Comparison of ENCODE assay signal across 11 cellular contexts in the genomic region with DNA sequence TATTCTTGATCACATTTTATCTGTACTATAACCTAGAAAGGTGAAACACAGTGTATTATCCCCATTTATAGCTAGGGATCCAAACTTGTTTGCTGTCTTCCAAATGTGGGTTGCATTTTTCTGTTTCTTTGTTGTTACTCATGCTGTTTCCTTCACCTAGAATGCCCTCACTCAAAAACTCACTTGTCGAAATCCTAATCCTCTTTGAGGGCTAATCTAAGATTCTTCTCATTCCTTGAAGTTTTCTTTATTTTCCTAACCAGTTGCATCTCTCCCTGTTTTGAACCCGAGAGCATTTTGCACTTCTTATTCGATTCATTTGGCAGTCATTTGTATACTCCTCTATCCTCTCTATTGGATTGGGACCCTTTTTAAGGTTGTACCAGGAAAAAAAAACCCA. TPM values are rescaled to one million over a fixed set of nuclear protein-coding genes. Genes with fewer than 3 reads are reported as not detected.
DNase-seq lines count a peak whose midpoint lies in the region; ATAC-seq and TF ChIP-seq lines count a peak whose summit lies in the region.
"Had no signal": no experiment of that assay in that cellular context is flagged by ENCODE, and none has a peak within 500 bp of the region (broad histone marks: within the 10 kb centered on the region; RNA-seq: fewer than 3 reads in every experiment).

No MANE protein-coding gene starts in this region.

- no peak overlapping the region for H3K27ac Mint-ChIP-seq in activated CD4-positive, alpha-beta T cell treated with anti-CD3 and anti-CD28 coated beads, Interleukin-2, amount 10 ng/mL, durations not matched to agents 24 days and 14 days

- intact Hi-C loops in activated CD4-positive, alpha-beta T cell treated with anti-CD3 and anti-CD28 coated beads, Interleukin-2, amount 10 ng/mL, durations not matched to agents 24 days and 14 days (cut with micrococcal nuclease): no loop called here
- intact Hi-C loops in ascending aorta (cut with DNase I) (no loop called here), right lobe of liver (cut with DNase I) (no loop called here)

- WGBS in right lobe of liver (ENCODE audit: insufficient coverage, low coverage, low lambda C conversion rate, missing lambda C conversion rate): 47% methylated on average over 3 of the region's 3 CpGs

- TF ChIP-seq CTCF in ascending aorta (IDR thresholded peaks at IDR 0.05) (no peak), right lobe of liver (IDR thresholded peaks at IDR 0.05) (no peak)

- H3K4me3 ChIP-seq in ascending aorta: peak overlapping the region; percentile 34 to 53
- no peak overlapping the region for H3K4me3 ChIP-seq in right lobe of liver

- peaks cover 13 to 58% of the 10 kb centered on the region in 2 donors for H3K4me1 ChIP-seq in ascending aorta
- H3K4me1 ChIP-seq in right lobe of liver: peaks cover 2 to 42% (median 16%) of the 10 kb centered on the region in 4 donors

- DNase-seq in activated CD4-positive, alpha-beta T cell treated with anti-CD3 and anti-CD28 coated beads, Interleukin-2, amount 10 ng/mL, durations not matched to agents 24 days and 14 days: no peak
- no peak for DNase-seq in activated CD4-positive, alpha-beta T cell treated with anti-CD3 and anti-CD28 coated beads for 1 hour
- DNase-seq in ascending aorta (ENCODE audit: low spot score in 2 of 2): no peak
- no peak for DNase-seq in right lobe of liver
- DNase-seq in substantia nigra (lab: John Stamatoyannopoulos, UW): no peak
- DNase-seq in CD1c-positive myeloid dendritic cell (ENCODE audit: extremely low spot score): no peak
- no peak for DNase-seq in NAMALWA (ENCODE audit: low spot score)
- DNase-seq in AG20443 (ENCODE audit: low spot score): no peak
- DNase-seq: amygdala, NCI-H748 treated with DMSO at 0.1 percent for 48 hours had no signal

- H3K36me3 Mint-ChIP-seq in activated CD4-positive, alpha-beta T cell treated with anti-CD3 and anti-CD28 coated beads, Interleukin-2, amount 10 ng/mL, durations not matched to agents 24 days and 14 days (ENCODE audit: low read depth): peaks cover 30% of the 10 kb centered on the region

- H3K27me3 ChIP-seq in ascending aorta (no peaks in the 10 kb centered on the region), right lobe of liver (no peaks in the 10 kb centered on the region)

- H3K27ac ChIP-seq in ascending aorta: peak overlapping the region; percentile 79 to 86
- peak overlapping the region; percentile 83 to 92 (median 90) for H3K27ac ChIP-seq in right lobe of liver
- H3K27ac ChIP-seq in substantia nigra (ENCODE audit: low read depth, low read length, poor library complexity, severe bottlenecking): peak overlapping the region; percentile 89

- H3K27me3 Mint-ChIP-seq in activated CD4-positive, alpha-beta T cell treated with anti-CD3 and anti-CD28 coated beads, Interleukin-2, amount 10 ng/mL, durations not matched to agents 24 days and 14 days: no peaks in the 10 kb centered on the region

- H3K9me3 ChIP-seq in ascending aorta (no peaks in the 10 kb centered on the region), right lobe of liver (no peaks in the 10 kb centered on the region)

- ATAC-seq in right lobe of liver: no peak

- peaks cover 48% of the 10 kb centered on the region for H3K4me1 Mint-ChIP-seq in activated CD4-positive, alpha-beta T cell treated with anti-CD3 and anti-CD28 coated beads, Interleukin-2, amount 10 ng/mL, durations not matched to agents 24 days and 14 days
- H3K4me1 Mint-ChIP-seq: neural crest cell had no signal

- TF ChIP-seq POLR2A in right lobe of liver (IDR thresholded peaks at IDR 0.05): no peak

- H3K4me3 Mint-ChIP-seq in activated CD4-positive, alpha-beta T cell treated with anti-CD3 and anti-CD28 coated beads, Interleukin-2, amount 10 ng/mL, durations not matched to agents 24 days and 14 days: peak overlapping the region; percentile 69
- H3K4me3 Mint-ChIP-seq: neural crest cell had no signal

- H3K36me3 ChIP-seq in ascending aorta: peaks cover 19 to 30% of the 10 kb centered on the region in 2 donors
- peaks cover 0 to 24% (median 9%) of the 10 kb centered on the region in 4 donors for H3K36me3 ChIP-seq in right lobe of liver

- H3K9me3 Mint-ChIP-seq in activated CD4-positive, alpha-beta T cell treated with anti-CD3 and anti-CD28 coated beads, Interleukin-2, amount 10 ng/mL, durations not matched to agents 24 days and 14 days: no peaks in the 10 kb centered on the region
- H3K9me3 Mint-ChIP-seq: neural crest cell had no signal

RNA-seq across cellular contexts. Expression of a gene that starts 9.6 kb away (rescaled TPM):
- total RNA-seq in activated CD4-positive, alpha-beta T cell treated with anti-CD3 and anti-CD28 coated beads, Interleukin-2, amount 10 ng/mL, durations not matched to agents 24 days and 14 days: 48.1 and 52.8 TPM in 2 replicates
- total RNA-seq in ascending aorta (34.9 TPM), right lobe of liver (10 to 100 TPM; 58.0 to 93.3 (median 72.1) TPM)

RNA-seq across cellular contexts. Expression of a gene that starts 23.4 kb away (rescaled TPM):
- total RNA-seq in activated CD4-positive, alpha-beta T cell treated with anti-CD3 and anti-CD28 coated beads, Interleukin-2, amount 10 ng/mL, durations not matched to agents 24 days and 14 days: not detected in 2 replicates
- not detected for total RNA-seq in ascending aorta
- total RNA-seq in right lobe of liver: under 1 TPM in 1 of 6 experiments, not detected in 5; 0.12 TPM

RNA-seq across cellular contexts. Expression of a gene that starts 52.1 kb away (rescaled TPM):
- 160 and 176 TPM in 2 replicates for total RNA-seq in activated CD4-positive, alpha-beta T cell treated with anti-CD3 and anti-CD28 coated beads, Interleukin-2, amount 10 ng/mL, durations not matched to agents 24 days and 14 days
- total RNA-seq in ascending aorta (173 TPM), right lobe of liver (100 to 1,000 TPM in 2 of 6 experiments, 10 to 100 TPM in 4; 49.2 to 221 (median 57.9) TPM)

Comparison
In these comparisons a context has a peak if more than half of its experiments do, and no peak if none do; other contexts are left out.
1. H3K4me3 ChIP-seq: peak in ascending aorta (2 of 2); none in right lobe of liver (0 of 3).
2. Peak in every context shown above with its lines, with median percentiles within 50 percentile points of each other: H3K27ac ChIP-seq.